Comparison of ENCODE assay signal across 3 cellular contexts in the genomic region with DNA sequence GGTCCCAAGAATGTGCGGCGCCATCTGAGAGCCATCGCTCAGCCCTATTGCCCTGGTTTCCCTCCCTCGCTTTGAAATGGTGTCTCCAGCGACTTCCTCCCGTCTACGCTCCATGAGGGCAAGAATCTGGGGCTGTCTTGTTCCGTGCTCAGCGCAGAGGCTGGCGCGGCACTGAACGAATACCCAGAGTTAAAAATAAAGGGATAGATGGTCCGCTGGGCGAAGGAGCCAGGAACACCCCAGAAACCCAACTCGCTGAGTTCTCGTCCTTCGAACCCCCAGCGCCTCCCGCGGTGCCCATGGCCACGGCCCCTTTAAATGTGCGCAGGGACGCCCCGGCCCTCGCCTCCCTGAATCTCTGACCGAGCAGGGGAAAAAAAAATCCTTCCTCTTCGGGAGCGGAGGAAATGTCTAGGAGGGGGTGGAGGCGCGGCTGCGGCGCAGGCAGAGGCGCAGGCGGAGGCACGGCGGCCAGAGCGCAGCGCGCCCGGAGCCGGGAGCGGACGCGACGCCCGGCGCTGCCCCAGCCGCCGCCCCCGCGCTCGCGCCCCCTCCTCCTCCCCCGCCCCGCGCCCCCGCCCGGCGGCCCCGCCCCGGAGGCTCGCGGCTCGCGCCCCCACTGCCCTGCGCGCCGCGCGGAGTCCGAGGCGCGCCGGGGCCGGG.
TF ChIP-seq lines count a peak whose summit lies in the region.

No MANE protein-coding gene starts in this region.

TF ChIP-seq in SK-N-SH, 30 proteins besides CTCF, POLR2A, EP300 and RAD21 (continued from another document):
- TF ChIP-seq, protein P1, sequence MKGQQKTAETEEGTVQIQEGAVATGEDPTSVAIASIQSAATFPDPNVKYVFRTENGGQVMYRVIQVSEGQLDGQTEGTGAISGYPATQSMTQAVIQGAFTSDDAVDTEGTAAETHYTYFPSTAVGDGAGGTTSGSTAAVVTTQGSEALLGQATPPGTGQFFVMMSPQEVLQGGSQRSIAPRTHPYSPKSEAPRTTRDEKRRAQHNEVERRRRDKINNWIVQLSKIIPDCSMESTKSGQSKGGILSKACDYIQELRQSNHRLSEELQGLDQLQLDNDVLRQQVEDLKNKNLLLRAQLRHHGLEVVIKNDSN (IDR thresholded peaks at IDR 0.05; ENCODE audit: borderline replicate concordance, low read depth), result no peak
- TF ChIP-seq ELF1 (IDR thresholded peaks at IDR 0.05) (no peak), SIN3A (IDR thresholded peaks at IDR 0.05; ENCODE audit: borderline replicate concordance, low read depth, low read length) (no peak), SMC3 (IDR thresholded peaks at IDR 0.05; ENCODE audit: low read depth, low read length) (no peak), EZH2phosphoT487 (IDR thresholded peaks at IDR 0.05; ENCODE audit: borderline replicate concordance, low read depth) (no peak), RXRA (IDR thresholded peaks at IDR 0.05; ENCODE audit: borderline replicate concordance, low read depth) (no peak), MXI1 (IDR thresholded peaks at IDR 0.05; ENCODE audit: low read depth, low read length) (no peak), NRF1 (IDR thresholded peaks at IDR 0.05; ENCODE audit: low read depth, low read length) (no peak), JUND (IDR thresholded peaks at IDR 0.05) (no peak), POLR2AphosphoS5 (IDR thresholded peaks at IDR 0.05; ENCODE audit: low read depth, low read length) (no peak), TEAD4 (IDR thresholded peaks at IDR 0.05; ENCODE audit: borderline replicate concordance, insufficient read depth) (no peak)

TF ChIP-seq in SK-N-SH treated with all-trans-retinoic acid at 6 μM for 48 hours, 23 proteins besides CTCF, POLR2A, EP300 and RAD21 (continued from another document):
- TF ChIP-seq, protein P2, sequence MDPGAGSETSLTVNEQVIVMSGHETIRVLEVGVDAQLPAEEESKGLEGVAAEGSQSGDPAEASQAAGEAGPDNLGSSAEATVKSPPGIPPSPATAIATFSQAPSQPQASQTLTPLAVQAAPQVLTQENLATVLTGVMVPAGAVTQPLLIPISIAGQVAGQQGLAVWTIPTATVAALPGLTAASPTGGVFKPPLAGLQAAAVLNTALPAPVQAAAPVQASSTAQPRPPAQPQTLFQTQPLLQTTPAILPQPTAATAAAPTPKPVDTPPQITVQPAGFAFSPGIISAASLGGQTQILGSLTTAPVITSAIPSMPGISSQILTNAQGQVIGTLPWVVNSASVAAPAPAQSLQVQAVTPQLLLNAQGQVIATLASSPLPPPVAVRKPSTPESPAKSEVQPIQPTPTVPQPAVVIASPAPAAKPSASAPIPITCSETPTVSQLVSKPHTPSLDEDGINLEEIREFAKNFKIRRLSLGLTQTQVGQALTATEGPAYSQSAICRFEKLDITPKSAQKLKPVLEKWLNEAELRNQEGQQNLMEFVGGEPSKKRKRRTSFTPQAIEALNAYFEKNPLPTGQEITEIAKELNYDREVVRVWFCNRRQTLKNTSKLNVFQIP (CRISPR knock-in tag; IDR thresholded peaks at IDR 0.05; ENCODE audit: borderline replicate concordance, low read depth), result no peak
- no peak for TF ChIP-seq GLIS3 (CRISPR knock-in tag; IDR thresholded peaks at IDR 0.05)
- TF ChIP-seq, protein P3, sequence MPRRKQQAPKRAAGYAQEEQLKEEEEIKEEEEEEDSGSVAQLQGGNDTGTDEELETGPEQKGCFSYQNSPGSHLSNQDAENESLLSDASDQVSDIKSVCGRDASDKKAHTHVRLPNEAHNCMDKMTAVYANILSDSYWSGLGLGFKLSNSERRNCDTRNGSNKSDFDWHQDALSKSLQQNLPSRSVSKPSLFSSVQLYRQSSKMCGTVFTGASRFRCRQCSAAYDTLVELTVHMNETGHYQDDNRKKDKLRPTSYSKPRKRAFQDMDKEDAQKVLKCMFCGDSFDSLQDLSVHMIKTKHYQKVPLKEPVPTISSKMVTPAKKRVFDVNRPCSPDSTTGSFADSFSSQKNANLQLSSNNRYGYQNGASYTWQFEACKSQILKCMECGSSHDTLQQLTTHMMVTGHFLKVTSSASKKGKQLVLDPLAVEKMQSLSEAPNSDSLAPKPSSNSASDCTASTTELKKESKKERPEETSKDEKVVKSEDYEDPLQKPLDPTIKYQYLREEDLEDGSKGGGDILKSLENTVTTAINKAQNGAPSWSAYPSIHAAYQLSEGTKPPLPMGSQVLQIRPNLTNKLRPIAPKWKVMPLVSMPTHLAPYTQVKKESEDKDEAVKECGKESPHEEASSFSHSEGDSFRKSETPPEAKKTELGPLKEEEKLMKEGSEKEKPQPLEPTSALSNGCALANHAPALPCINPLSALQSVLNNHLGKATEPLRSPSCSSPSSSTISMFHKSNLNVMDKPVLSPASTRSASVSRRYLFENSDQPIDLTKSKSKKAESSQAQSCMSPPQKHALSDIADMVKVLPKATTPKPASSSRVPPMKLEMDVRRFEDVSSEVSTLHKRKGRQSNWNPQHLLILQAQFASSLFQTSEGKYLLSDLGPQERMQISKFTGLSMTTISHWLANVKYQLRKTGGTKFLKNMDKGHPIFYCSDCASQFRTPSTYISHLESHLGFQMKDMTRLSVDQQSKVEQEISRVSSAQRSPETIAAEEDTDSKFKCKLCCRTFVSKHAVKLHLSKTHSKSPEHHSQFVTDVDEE (CRISPR knock-in tag; IDR thresholded peaks at IDR 0.05), result no peak
- no peak for TF ChIP-seq ZNF565 (CRISPR knock-in tag; conservative IDR thresholded peaks at IDR 0.05; ENCODE audit: low read depth)
- TF ChIP-seq, protein P4, sequence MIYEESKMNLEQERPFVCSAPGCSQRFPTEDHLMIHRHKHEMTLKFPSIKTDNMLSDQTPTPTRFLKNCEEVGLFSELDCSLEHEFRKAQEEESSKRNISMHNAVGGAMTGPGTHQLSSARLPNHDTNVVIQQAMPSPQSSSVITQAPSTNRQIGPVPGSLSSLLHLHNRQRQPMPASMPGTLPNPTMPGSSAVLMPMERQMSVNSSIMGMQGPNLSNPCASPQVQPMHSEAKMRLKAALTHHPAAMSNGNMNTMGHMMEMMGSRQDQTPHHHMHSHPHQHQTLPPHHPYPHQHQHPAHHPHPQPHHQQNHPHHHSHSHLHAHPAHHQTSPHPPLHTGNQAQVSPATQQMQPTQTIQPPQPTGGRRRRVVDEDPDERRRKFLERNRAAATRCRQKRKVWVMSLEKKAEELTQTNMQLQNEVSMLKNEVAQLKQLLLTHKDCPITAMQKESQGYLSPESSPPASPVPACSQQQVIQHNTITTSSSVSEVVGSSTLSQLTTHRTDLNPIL (CRISPR knock-in tag; IDR thresholded peaks at IDR 0.05; ENCODE audit: low read depth), result no peak
- no peak for TF ChIP-seq SNAI2 (CRISPR knock-in tag; IDR thresholded peaks at IDR 0.05)
- TF ChIP-seq OSR1 (CRISPR knock-in tag; IDR thresholded peaks at IDR 0.05), result no peak
- TF ChIP-seq ZFP30 (CRISPR knock-in tag; IDR thresholded peaks at IDR 0.05), result no peak
- TF ChIP-seq TOX (CRISPR knock-in tag; IDR thresholded peaks at IDR 0.05; ENCODE audit: borderline replicate concordance), result no peak

TF ChIP-seq in neural cell, 6 proteins besides CTCF, POLR2A, EP300 and RAD21 (continued from another document):
- no peak for TF ChIP-seq POLR2AphosphoS5 (IDR thresholded peaks at IDR 0.05)
- TF ChIP-seq TAF1 (IDR thresholded peaks at IDR 0.05; ENCODE audit: low read depth), result no peak
- TF ChIP-seq SMC3 (conservative IDR thresholded peaks at IDR 0.05; ENCODE audit: poor library complexity), result no peak
- no peak for TF ChIP-seq EZH2 (IDR thresholded peaks at IDR 0.05; ENCODE audit: borderline replicate concordance, insufficient read depth, low read length, poor library complexity, severe bottlenecking)
